ENCODE assay signal across 8 cellular contexts in genomic region chr13:23899555-23899954, GRCh38. TPM values are rescaled to one million over a fixed set of nuclear protein-coding genes. Genes with fewer than 3 reads are reported as not detected.
DNase-seq lines count a peak whose midpoint lies in the region; ATAC-seq and TF ChIP-seq lines count a peak whose summit lies in the region.

No MANE protein-coding gene starts in this region.

- H3K9me3 ChIP-seq in MM.1S (replicated peaks; ENCODE audit: insufficient read depth, low read length) = no peaks in the 10 kb centered on the region
- H3K9me3 ChIP-seq in adipocyte (ENCODE audit: control insufficient read depth, low read length) = no peaks in the 10 kb centered on the region
- no peaks in the 10 kb centered on the region for H3K9me3 ChIP-seq in transverse colon

- H3K4me2 ChIP-seq in MM.1S (ENCODE audit: low read depth, low read length) = no peak overlapping the region

- no peak overlapping the region for H3K9ac ChIP-seq in MM.1S (ENCODE audit: low read length)
- H3K9ac ChIP-seq in adipocyte (ENCODE audit: low read length) = no peak overlapping the region

- H3K27ac ChIP-seq in MM.1S (ENCODE audit: low read length) (no peak overlapping the region), transverse colon (no peak overlapping the region)

- no peaks in the 10 kb centered on the region for H3K9me2 ChIP-seq in MM.1S (replicated peaks; ENCODE audit: insufficient read depth, low read length)

- H3F3A ChIP-seq in MM.1S (ENCODE audit: insufficient read depth, low read length) = no peaks in the 10 kb centered on the region

- H3K4me3 ChIP-seq in MM.1S (ENCODE audit: low read length) = no peak overlapping the region
- H3K4me3 ChIP-seq in adipocyte (ENCODE audit: low read length) = no peak overlapping the region
- no peak overlapping the region for H3K4me3 ChIP-seq in transverse colon
- H3K4me3 ChIP-seq in H7 (ENCODE audit: insufficient read depth, low read depth, low read length) = no peak overlapping the region

- in situ Hi-C loops in transverse colon (cut with MboI; ENCODE audit: low pct_ligation_motif_present in 1 of 4, low pct_unique_long_range_greater_than_20kb in 1 of 4, low sequenced_read_pairs in 3 of 4) = no loop called here

- H3K4me1 ChIP-seq in MM.1S (ENCODE audit: low read length) (no peaks in the 10 kb centered on the region), adipocyte (ENCODE audit: control insufficient read depth, insufficient read depth, low read length) (peaks cover 4% of the 10 kb centered on the region), transverse colon (peaks cover 4 to 6% (median 5%) of the 10 kb centered on the region in 4 donors)

- H3K79me2 ChIP-seq in MM.1S (ENCODE audit: low read length) = no peaks in the 10 kb centered on the region

- intact Hi-C loops in transverse colon (cut with DNase I; ENCODE audit: low total_unique reads) = no loop called here

- no peak overlapping the region for H2AFZ ChIP-seq in MM.1S (ENCODE audit: low read length)

- TF ChIP-seq POLR2A in transverse colon (IDR thresholded peaks at IDR 0.05) = no peak

- 18 to 27% methylated on average over 2 to 4 of the region's 4 CpGs for WGBS in transverse colon (ENCODE audit: low coverage in 1 of 2), 2 donors

- TF ChIP-seq CTCF in MM.1S (IDR thresholded peaks at IDR 0.05; ENCODE audit: low read length) (peak; percentile 52), transverse colon (IDR thresholded peaks at IDR 0.05) (peak in 4 of 5 experiments; percentile 9 to 61 (median 56))

- no peaks in the 10 kb centered on the region for H4K20me1 ChIP-seq in MM.1S (ENCODE audit: insufficient read depth, low read length)

- no peak for ATAC-seq in GM21529 (IDR thresholded peaks at IDR 0.05; ENCODE audit: unreplicated experiment)

- no peaks in the 10 kb centered on the region for H3K36me3 ChIP-seq in MM.1S (replicated peaks; ENCODE audit: insufficient read depth, low read length)
- no peaks in the 10 kb centered on the region for H3K36me3 ChIP-seq in adipocyte (ENCODE audit: control insufficient read depth, insufficient read depth, low read length, severe bottlenecking)
- no peaks in the 10 kb centered on the region for H3K36me3 ChIP-seq in transverse colon
- H3K36me3 ChIP-seq in H7 (replicated peaks; ENCODE audit: control insufficient read depth, insufficient read depth, low read length) = no peaks in the 10 kb centered on the region

- peak; percentile 38 for DNase-seq in activated naive CD4-positive, alpha-beta T cell treated with Interleukin-2 at 50 U/mL for 16 hours
- DNase-seq in activated naive CD4-positive, alpha-beta T cell (lab: John Stamatoyannopoulos, UW) = no peak
- DNase-seq in MM.1S (peak; percentile 17), adipocyte (ENCODE audit: low read depth) (peak; percentile 82), iris pigment epithelial cell (ENCODE audit: low read depth) (peak; percentile 34), transverse colon (no peak), H7 (no peak)

- no peak for TF ChIP-seq EP300 in transverse colon (IDR thresholded peaks at IDR 0.05; ENCODE audit: low read depth)

- no peaks in the 10 kb centered on the region for H3K27me3 ChIP-seq in MM.1S (replicated peaks; ENCODE audit: insufficient read depth, low read length)
- H3K27me3 ChIP-seq in adipocyte (replicated peaks; ENCODE audit: control insufficient read depth, insufficient read depth, low read length) = peaks cover 13% of the 10 kb centered on the region
- peaks cover 38% of the 10 kb centered on the region for H3K27me3 ChIP-seq in transverse colon
- peaks cover 20% of the 10 kb centered on the region for H3K27me3 ChIP-seq in H7 (ENCODE audit: control insufficient read depth, insufficient read depth, low read length)

RNA-seq across cellular contexts. Expression of gene C1QTNF9B, which starts 2.3 kb away (rescaled TPM):
- total RNA-seq in transverse colon = not detected
- not detected in 2 replicates for total RNA-seq in H7 (2014; rRNA removed; shearing (Covaris generic))

RNA-seq across cellular contexts. Expression of gene MIPEP, which starts 10.4 kb away (rescaled TPM):
- 10 to 100 TPM in 3 of 4 donors, 1 to 10 TPM in 1; 5.2 to 20.1 (median 17.8) TPM for total RNA-seq in transverse colon
- 22.5 and 25.3 TPM in 2 replicates for total RNA-seq in H7 (2014; rRNA removed; shearing (Covaris generic))

Comparison
In these comparisons a context has a peak if more than half of its experiments do, and no peak if none do; other contexts are left out.
1. DNase-seq: peak in activated naive CD4-positive, alpha-beta T cell treated with Interleukin-2 at 50 U/mL for 16 hours (single experiment), MM.1S (single experiment), adipocyte (single experiment) and iris pigment epithelial cell (single experiment); none in activated naive CD4-positive, alpha-beta T cell (0 of 4), transverse colon (single experiment) and H7 (single experiment).